15 cellular contexts compared by ENCODE assay signal in genomic region chr20:10557685-10558084, GRCh38.
DNase-seq lines count a peak whose midpoint lies in the region; ATAC-seq, FAIRE-seq and TF ChIP-seq lines count a peak whose summit lies in the region.
"Had no signal": no experiment of that assay in that cellular context is flagged by ENCODE, and none has a peak within 500 bp of the region (broad histone marks: within the 10 kb centered on the region; RNA-seq: fewer than 3 reads in every experiment).

No MANE protein-coding gene starts in this region.

- H3K27me3 ChIP-seq in H1 (replicated peaks in 1 of 4; ENCODE audit: control insufficient read depth in 3 of 4, extremely low read depth in 1 of 4, insufficient read depth in 3 of 4, low read length in 3 of 4) (no peaks in the 10 kb centered on the region), thyroid gland (no peaks in the 10 kb centered on the region), body of pancreas (no peaks in the 10 kb centered on the region)
- H3K27me3 ChIP-seq: adrenal gland, tibial nerve had no signal

- H3K9me3 ChIP-seq in H1 (ENCODE audit: insufficient read depth in 2 of 2, low read depth in 1 of 2, low read length in 1 of 2): no peaks in the 10 kb centered on the region
- H3K9me3 ChIP-seq in thyroid gland: no peaks in the 10 kb centered on the region
- H3K9me3 ChIP-seq in body of pancreas: no peaks in the 10 kb centered on the region
- H3K9me3 ChIP-seq: adrenal gland, tibial nerve had no signal

- H2BK12ac ChIP-seq in H1 (ENCODE audit: low read depth, low read length): peak overlapping the region; percentile 78; the same call in 1 of the 2 replicates

- H3K4me1 ChIP-seq in H1 (replicated peaks in 1 of 4; ENCODE audit: control insufficient read depth in 3 of 4, insufficient read depth in 4 of 4, low read length in 3 of 4): peaks cover 0 to 20% (median 7%) of the 10 kb centered on the region in 4 experiments; a peak in 5 of 7 replicates
- peaks cover 28 to 37% of the 10 kb centered on the region in 2 donors for H3K4me1 ChIP-seq in thyroid gland
- peaks cover 17% of the 10 kb centered on the region for H3K4me1 ChIP-seq in body of pancreas
- H3K4me1 ChIP-seq: adrenal gland had no signal

- no peak for TF ChIP-seq RAD21 in H1 (IDR thresholded peaks at IDR 0.05 in 1 of 2, conservative IDR thresholded peaks at IDR 0.05 in 1 of 2; ENCODE audit: low read depth in 2 of 2, low read length in 2 of 2)

- no peaks in the 10 kb centered on the region for H3K23me2 ChIP-seq in H1 (ENCODE audit: low read depth, low read length)

- H3K27ac ChIP-seq in H1 (ENCODE audit: low read depth, low read length) (no peak overlapping the region), thyroid gland (peak overlapping the region in 2 of 3 donors; percentile 5 to 71), body of pancreas (no peak overlapping the region)
- H3K27ac ChIP-seq: adrenal gland had no signal

- no peak overlapping the region for H2AK5ac ChIP-seq in H1 (ENCODE audit: low read depth, low read length)

- H2BK5ac ChIP-seq in H1 (ENCODE audit: low read depth, low read length): no peak overlapping the region

- H4K91ac ChIP-seq in H1 (replicated peaks; ENCODE audit: insufficient read length, low read length): no peak overlapping the region

- POLR2A ChIA-PET in H1 (lab: Charles Lee; ENCODE audit: partially characterized antibody): no interaction called here

- H2BK15ac ChIP-seq in H1 (ENCODE audit: low read length): 0 out of 2 replicates have a peak overlapping the region, but pooled peaks have one; percentile 85

- no peak overlapping the region for H3K4ac ChIP-seq in H1 (replicated peaks; ENCODE audit: insufficient read length, low read depth, low read length)

- TF ChIP-seq POLR2A in H1 (IDR thresholded peaks at IDR 0.05; ENCODE audit: control extremely low read depth in 1 of 2, low read depth in 2 of 2, low read length in 2 of 2): no peak
- TF ChIP-seq POLR2A in thyroid gland (IDR thresholded peaks at IDR 0.05): peak in 1 of 2 donors; percentile 29
- no peak for TF ChIP-seq POLR2A in body of pancreas (IDR thresholded peaks at IDR 0.05)

- ATAC-seq in body of pancreas (no peak), HG03354 (IDR thresholded peaks at IDR 0.05; ENCODE audit: poor library complexity, severe bottlenecking, unreplicated experiment) (no peak)

- no peak overlapping the region for H2AFZ ChIP-seq in H1 (ENCODE audit: low read length)

- CTCF ChIA-PET in H1 (lab: Charles Lee; ENCODE audit: partially characterized antibody): interaction anchor here (0.6 to 2.8 kb wide), 4 partner anchors 9 to 73 kb away, joined by 3 to 6 read pairs (median 4); no protein-coding TSS in a partner anchor

- H3K36me3 ChIP-seq in H1 (ENCODE audit: control insufficient read depth in 2 of 4, insufficient read depth in 4 of 4, low read length in 3 of 4) (no peaks in the 10 kb centered on the region), thyroid gland (no peaks in the 10 kb centered on the region), body of pancreas (replicated peaks in 1 of 2; ENCODE audit: insufficient read depth in 1 of 2, low read depth in 2 of 2) (no peaks in the 10 kb centered on the region)
- H3K36me3 ChIP-seq: adrenal gland had no signal

- no peak overlapping the region for H4K5ac ChIP-seq in H1 (ENCODE audit: insufficient read length, low read depth, low read length)

- no peak overlapping the region for H3K4me2 ChIP-seq in H1 (ENCODE audit: insufficient read depth in 1 of 2, low read depth in 2 of 2, low read length in 2 of 2)

- intact Hi-C loops in thyroid gland (cut with DNase I) (loop anchor here (5.0 to 10.0 kb wide), 3 partner anchors 115 to 987 kb away; partner anchors contain the start of gene JAG1), body of pancreas (cut with DNase I) (no loop called here)

- 0 out of 2 replicates have a peak overlapping the region, but pooled peaks have one; percentile 71 for H3K18ac ChIP-seq in H1 (ENCODE audit: extremely low read depth, low read length)

- no peaks in the 10 kb centered on the region for H3K79me1 ChIP-seq in H1 (ENCODE audit: low read depth, low read length)

- no peaks in the 10 kb centered on the region for H4K20me1 ChIP-seq in H1 (replicated peaks in 1 of 2; ENCODE audit: control insufficient read depth in 1 of 2, insufficient read depth in 2 of 2, low read length in 2 of 2)

- H3K9ac ChIP-seq in H1 (replicated peaks in 1 of 4; ENCODE audit: extremely low read depth in 1 of 4, low read depth in 3 of 4, low read length in 3 of 4): peak overlapping the region in 1 of 4 experiments; percentile 10; a peak in 1 of 7 replicates

- H3K56ac ChIP-seq in H1 (replicated peaks; ENCODE audit: insufficient read length, low read depth, low read length): no peak overlapping the region

- no peak for FAIRE-seq in H1 (lab: Jason Lieb, UNC)

- DNase-seq in NCI-H2029 (lab: John Stamatoyannopoulos, UW): peak; percentile 59
- no peak for DNase-seq in NCI-H2029 treated with DMSO at 0.1 percent for 48 hours (lab: John Stamatoyannopoulos, UW)
- peak; percentile 77 for DNase-seq in NCI-H345 (lab: John Stamatoyannopoulos, UW)
- DNase-seq in H1 (ENCODE audit: low read depth in 1 of 2, low spot score in 2 of 2): peak in 1 of 2 experiments; percentile 15
- peak; percentile 80 to 84 for DNase-seq in thyroid gland
- no peak for DNase-seq in body of pancreas
- DNase-seq in NCI-H1048 (lab: John Stamatoyannopoulos, UW): no peak
- DNase-seq: activated B cell treated with CpG ODN at 0.5 μM for 24 hours; activated CD8-positive, alpha-beta memory T cell treated with anti-CD3 and anti-CD28 coated beads, Interleukin-2, amount 50 U/mL, for 48 hours; adrenal gland; HFFc6; NCI-H2081; stimulated activated CD4-positive, alpha-beta T cell treated with anti-CD3 and anti-CD28 coated beads, Interleukin-15, amount 100 ng/mL, for 24 hours had no signal

- no peak overlapping the region for H3K23ac ChIP-seq in H1 (ENCODE audit: insufficient read length)

- no peaks in the 10 kb centered on the region for H3K79me2 ChIP-seq in H1 (ENCODE audit: control insufficient read depth in 1 of 2, insufficient read depth in 2 of 2, low read length in 2 of 2)

- H3K14ac ChIP-seq in H1 (ENCODE audit: insufficient read length): no peak overlapping the region

- TF ChIP-seq CTCF in H1 (IDR thresholded peaks at IDR 0.05; ENCODE audit: control extremely low read depth in 1 of 3, insufficient read depth in 1 of 3, low read depth in 1 of 3, low read length in 3 of 3): no peak
- TF ChIP-seq CTCF in thyroid gland (IDR thresholded peaks at IDR 0.05): peak in 1 of 6 experiments; percentile 9
- no peak for TF ChIP-seq CTCF in body of pancreas (IDR thresholded peaks at IDR 0.05)

- H2BK120ac ChIP-seq in H1 (replicated peaks; ENCODE audit: low read depth, low read length): no peak overlapping the region

- H4K8ac ChIP-seq in H1 (ENCODE audit: extremely low read depth, insufficient read depth, low read length): no peak overlapping the region

- no peak overlapping the region for H3K4me3 ChIP-seq in H1 (ENCODE audit: extremely low read depth in 1 of 4, insufficient read depth in 2 of 4, low read depth in 3 of 4, low read length in 4 of 4)
- H3K4me3 ChIP-seq in thyroid gland (replicated peaks in 1 of 3): no peak overlapping the region
- H3K4me3 ChIP-seq in body of pancreas: no peak overlapping the region
- H3K4me3 ChIP-seq: adrenal gland, tibial nerve had no signal

- no peak for TF ChIP-seq EP300 in H1 (IDR thresholded peaks at IDR 0.05; ENCODE audit: borderline replicate concordance in 1 of 2, low read depth in 2 of 2, low read length in 2 of 2)

- 74% methylated on average over 6 of the region's 6 CpGs; no CpG with 5 or more reads in 1 of the 2 experiments for WGBS in H1 (ENCODE audit: extremely low coverage in 1 of 2, insufficient coverage in 1 of 2, insufficient read length in 1 of 2, insufficient replicate concordance in 2 of 2, low coverage in 1 of 2, low lambda C conversion rate in 2 of 2, missing lambda C conversion rate in 1 of 2), 2 experiments
- 51 to 59% methylated on average over 6 of the region's 6 CpGs for WGBS in thyroid gland, 2 donors
- WGBS in body of pancreas, 2 donors: 86 to 91% methylated on average over 4 to 6 of the region's 6 CpGs

- peak overlapping the region; percentile 34; the same call in 1 of the 2 replicates for H2BK20ac ChIP-seq in H1 (ENCODE audit: low read length)

TF ChIP-seq in H1, 55 proteins besides CTCF, POLR2A, EP300 and RAD21:
- TF ChIP-seq MAFK (IDR thresholded peaks at IDR 0.05; ENCODE audit: low read depth, low read length) (0 out of 2 replicates have a peak, but pooled peaks have one; percentile 5), KDM5A (IDR thresholded peaks at IDR 0.05; ENCODE audit: low read length) (no peak), GTF2F1 (IDR thresholded peaks at IDR 0.05; ENCODE audit: borderline replicate concordance, low read depth, low read length) (no peak), ZNF274 (IDR thresholded peaks at IDR 0.05; ENCODE audit: borderline replicate concordance, extremely low read depth, low read length) (no peak)
- TF ChIP-seq, protein P1, sequence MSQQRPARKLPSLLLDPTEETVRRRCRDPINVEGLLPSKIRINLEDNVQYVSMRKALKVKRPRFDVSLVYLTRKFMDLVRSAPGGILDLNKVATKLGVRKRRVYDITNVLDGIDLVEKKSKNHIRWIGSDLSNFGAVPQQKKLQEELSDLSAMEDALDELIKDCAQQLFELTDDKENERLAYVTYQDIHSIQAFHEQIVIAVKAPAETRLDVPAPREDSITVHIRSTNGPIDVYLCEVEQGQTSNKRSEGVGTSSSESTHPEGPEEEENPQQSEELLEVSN (IDR thresholded peaks at IDR 0.05): no peak

Comparison
In these comparisons a context has a peak if more than half of its experiments do, and no peak if none do; other contexts are left out.
1. DNase-seq: peak in NCI-H2029 (single experiment), NCI-H345 (single experiment) and thyroid gland (2 of 2); none in NCI-H2029 treated with DMSO at 0.1 percent for 48 hours (single experiment), body of pancreas (0 of 4) and NCI-H1048 (single experiment).
2. H3K27ac ChIP-seq: peak in thyroid gland (2 of 3); none in H1 (single experiment) and body of pancreas (0 of 4).